14 cellular contexts compared by ENCODE assay signal in the genomic region with DNA sequence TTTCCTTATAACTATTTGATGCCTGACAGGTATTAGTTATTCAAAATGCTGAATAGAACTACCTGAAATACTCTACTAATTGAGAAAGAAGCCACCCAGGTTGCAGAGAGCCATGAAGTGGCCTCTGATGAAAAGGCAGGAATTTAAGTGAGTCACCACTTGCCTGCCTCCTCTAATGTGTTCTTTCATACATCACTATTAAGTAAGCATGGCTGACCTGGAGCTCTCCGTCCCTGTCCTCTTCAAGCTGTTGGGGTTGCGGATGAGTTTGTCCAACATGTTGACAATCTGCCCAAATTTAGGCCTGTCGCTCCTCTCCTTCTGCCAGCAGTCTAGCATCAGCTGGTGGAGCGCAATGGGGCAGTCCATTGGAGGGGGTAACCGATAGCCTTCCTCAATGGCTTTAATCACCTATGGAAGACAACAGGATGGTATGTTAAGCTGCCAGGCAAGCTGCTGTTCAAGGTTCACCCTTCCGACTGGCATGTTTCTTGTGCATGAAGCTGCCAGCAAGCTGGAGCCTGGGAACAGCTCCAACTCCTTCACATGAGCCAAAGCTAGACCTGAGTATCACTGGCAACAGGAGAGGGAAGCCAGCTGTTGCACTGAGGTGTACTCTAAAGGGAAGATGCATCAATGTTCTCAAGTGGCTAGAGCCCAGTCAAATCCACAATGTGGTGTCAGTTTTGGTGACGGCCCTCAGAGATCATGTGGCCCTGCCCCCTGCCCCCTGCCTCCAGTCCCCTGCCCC.
DNase-seq lines count a peak whose midpoint lies in the region; ATAC-seq and TF ChIP-seq lines count a peak whose summit lies in the region.
"Had no signal": no experiment of that assay in that cellular context is flagged by ENCODE, and none has a peak within 500 bp of the region (broad histone marks: within the 10 kb centered on the region; RNA-seq: fewer than 3 reads in every experiment).

No MANE protein-coding gene starts in this region.

- POLR2A ChIA-PET in activated CD4-positive, alpha-beta memory T cell treated with anti-CD3 and anti-CD28 coated beads for 36 hours (lab: Charles Lee), result no interaction called here

- 79 to 91% (median 81%) methylated on average over 6 to 7 of the region's 7 CpGs for WGBS in heart left ventricle, 4 donors

- H3K4me1 ChIP-seq in heart left ventricle (peaks cover 0 to 5% (median 0%) of the 10 kb centered on the region in 12 donors), upper lobe of right lung (no peaks in the 10 kb centered on the region)
- H3K4me1 ChIP-seq: A549 had no signal

- no peak overlapping the region for H3K27ac Mint-ChIP-seq in activated CD4-positive, alpha-beta memory T cell treated with anti-CD3 and anti-CD28 coated beads for 36 hours
- H3K27ac Mint-ChIP-seq: activated CD8-positive, alpha-beta T cell treated with anti-CD3 and anti-CD28 coated beads for 36 hours; activated naive CD8-positive, alpha-beta T cell treated with anti-CD3 and anti-CD28 coated beads for 36 hours had no signal

- H3K9me3 ChIP-seq in heart left ventricle (no peaks in the 10 kb centered on the region), upper lobe of right lung (no peaks in the 10 kb centered on the region)
- H3K9me3 ChIP-seq: A549 had no signal

- DNase-seq in NCI-H510A treated with DMSO at 0.1 percent for 48 hours (lab: John Stamatoyannopoulos, UW) (peak; percentile 12), NCI-H510A (lab: John Stamatoyannopoulos, UW) (no peak), RPMI7951 (ENCODE audit: low read depth) (peak; percentile 59), heart left ventricle (peak in 4 of 5 donors; percentile 28 to 65 (median 62)), upper lobe of right lung (no peak), A172 (ENCODE audit: low spot score) (no peak)
- no peak for DNase-seq in activated CD4-positive, alpha-beta memory T cell treated with anti-CD3 and anti-CD28 coated beads for 36 hours
- DNase-seq: activated CD8-positive, alpha-beta T cell treated with anti-CD3 and anti-CD28 coated beads for 36 hours; activated naive CD8-positive, alpha-beta T cell treated with anti-CD3 and anti-CD28 coated beads for 36 hours; effector memory CD4-positive, alpha-beta T cell; NCI-H526 treated with DMSO at 0.1 percent for 48 hours had no signal

- ATAC-seq in heart left ventricle (peak in 3 of 4 donors; percentile 69 to 87 (median 85)), upper lobe of right lung (peak; percentile 19), HG03439 (IDR thresholded peaks at IDR 0.05; ENCODE audit: unreplicated experiment) (no peak)
- ATAC-seq: A549; activated CD8-positive, alpha-beta T cell treated with anti-CD3 and anti-CD28 coated beads for 36 hours had no signal

- H3K4me3 ChIP-seq in heart left ventricle (no peak overlapping the region), upper lobe of right lung (no peak overlapping the region)
- H3K4me3 ChIP-seq: A549, skin epidermis had no signal

- CTCF ChIA-PET in activated CD4-positive, alpha-beta memory T cell treated with anti-CD3 and anti-CD28 coated beads for 36 hours (lab: Charles Lee), result no interaction called here

- H3K4me1 Mint-ChIP-seq in activated CD4-positive, alpha-beta memory T cell treated with anti-CD3 and anti-CD28 coated beads for 36 hours (ENCODE audit: low read depth), result peaks cover 3% of the 10 kb centered on the region
- H3K4me1 Mint-ChIP-seq: activated naive CD8-positive, alpha-beta T cell treated with anti-CD3 and anti-CD28 coated beads for 36 hours had no signal

- H3K27ac ChIP-seq in heart left ventricle, result no peak overlapping the region
- no peak overlapping the region for H3K27ac ChIP-seq in upper lobe of right lung
- H3K27ac ChIP-seq: A549 had no signal

- H3K36me3 ChIP-seq in heart left ventricle (peaks cover 0 to 91% (median 28%) of the 10 kb centered on the region in 9 donors), upper lobe of right lung (peaks cover 6% of the 10 kb centered on the region)

- intact Hi-C loops in heart left ventricle (cut with DNase I) (loop anchor here in 4 of 10 donors (5.0 to 10.0 kb wide), 5 partner anchors 142 to 745 kb away; a partner anchor contains a TSS), upper lobe of right lung (cut with DNase I) (no loop called here)
- intact Hi-C loops in activated CD4-positive, alpha-beta memory T cell treated with anti-CD3 and anti-CD28 coated beads for 36 hours (cut with micrococcal nuclease), result no loop called here

- H3K9me3 Mint-ChIP-seq in activated CD4-positive, alpha-beta memory T cell treated with anti-CD3 and anti-CD28 coated beads for 36 hours, result no peaks in the 10 kb centered on the region
- H3K9me3 Mint-ChIP-seq: activated CD8-positive, alpha-beta T cell treated with anti-CD3 and anti-CD28 coated beads for 36 hours; activated naive CD8-positive, alpha-beta T cell treated with anti-CD3 and anti-CD28 coated beads for 36 hours had no signal

- H3K27me3 Mint-ChIP-seq in activated CD4-positive, alpha-beta memory T cell treated with anti-CD3 and anti-CD28 coated beads for 36 hours, result no peaks in the 10 kb centered on the region
- H3K27me3 Mint-ChIP-seq: activated CD8-positive, alpha-beta T cell treated with anti-CD3 and anti-CD28 coated beads for 36 hours; activated naive CD8-positive, alpha-beta T cell treated with anti-CD3 and anti-CD28 coated beads for 36 hours had no signal

- no peak for TF ChIP-seq POLR2A in heart left ventricle (IDR thresholded peaks at IDR 0.05)

- H3K36me3 Mint-ChIP-seq in activated CD4-positive, alpha-beta memory T cell treated with anti-CD3 and anti-CD28 coated beads for 36 hours, result peaks cover 26% of the 10 kb centered on the region
- H3K36me3 Mint-ChIP-seq: activated naive CD8-positive, alpha-beta T cell treated with anti-CD3 and anti-CD28 coated beads for 36 hours had no signal

- H3K4me3 Mint-ChIP-seq in activated CD4-positive, alpha-beta memory T cell treated with anti-CD3 and anti-CD28 coated beads for 36 hours, result no peak overlapping the region
- H3K4me3 Mint-ChIP-seq: activated CD8-positive, alpha-beta T cell treated with anti-CD3 and anti-CD28 coated beads for 36 hours; activated naive CD8-positive, alpha-beta T cell treated with anti-CD3 and anti-CD28 coated beads for 36 hours had no signal

- no peak for TF ChIP-seq CTCF in heart left ventricle (IDR thresholded peaks at IDR 0.05)
- TF ChIP-seq CTCF in upper lobe of right lung (IDR thresholded peaks at IDR 0.05), result no peak

- H3K27me3 ChIP-seq in heart left ventricle (no peaks in the 10 kb centered on the region), upper lobe of right lung (no peaks in the 10 kb centered on the region)

Comparison
In these comparisons a context has a peak if more than half of its experiments do, and no peak if none do; other contexts are left out.
1. DNase-seq: peak in NCI-H510A treated with DMSO at 0.1 percent for 48 hours (single experiment), RPMI7951 (single experiment) and heart left ventricle (4 of 5); none in NCI-H510A (single experiment), upper lobe of right lung (single experiment), activated CD4-positive, alpha-beta memory T cell treated with anti-CD3 and anti-CD28 coated beads for 36 hours (single experiment) and A172 (single experiment).